8 cellular contexts compared by ENCODE assay signal in the genomic region with DNA sequence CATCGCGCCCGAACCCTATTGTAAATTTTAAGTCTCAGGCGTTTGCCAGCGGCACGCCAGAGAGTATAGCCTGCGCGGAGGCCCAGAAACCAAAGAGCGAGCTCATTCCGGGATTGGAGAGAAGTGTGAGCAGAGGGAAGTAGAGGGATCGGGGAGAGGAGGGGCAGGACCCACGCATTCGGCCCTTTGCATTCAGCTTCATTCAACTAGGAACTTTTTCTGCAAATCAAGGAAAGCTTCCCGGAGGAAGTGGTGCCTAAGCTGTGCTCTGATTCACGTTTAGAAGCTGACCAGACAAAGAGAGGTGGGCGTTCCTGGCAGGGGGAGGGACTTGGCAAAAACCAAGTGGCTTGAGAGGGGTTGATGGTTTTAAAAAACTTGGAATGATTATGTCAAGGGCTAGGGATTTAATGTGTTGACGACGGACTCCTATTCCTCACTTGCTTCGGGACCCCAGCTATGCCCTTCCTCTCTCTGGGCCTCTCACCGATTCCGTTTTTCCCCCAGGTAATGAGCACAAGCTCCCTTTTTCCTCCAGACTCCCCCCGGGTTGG. TPM values are rescaled to one million over a fixed set of nuclear protein-coding genes. Genes with fewer than 3 reads are reported as not detected.
DNase-seq lines count a peak whose midpoint lies in the region; ATAC-seq and TF ChIP-seq lines count a peak whose summit lies in the region.

No MANE protein-coding gene starts in this region.

- ATAC-seq in HG02885 (IDR thresholded peaks at IDR 0.05; ENCODE audit: poor library complexity, unreplicated experiment) (peak; percentile 8), activated B cell treated with CpG ODN at 0.5 μM for 24 hours (ENCODE audit: low read depth) (peak; percentile 9), aorta (ENCODE audit: low FRiP score) (peak; percentile 75)
- peak in 1 of 2 donors; percentile 0 for ATAC-seq in naive thymus-derived CD8-positive, alpha-beta T cell

- peak overlapping the region; percentile 99 for H3K27ac Mint-ChIP-seq in activated B cell treated with CpG ODN at 0.5 μM for 24 hours
- H3K27ac Mint-ChIP-seq in naive thymus-derived CD8-positive, alpha-beta T cell, result peak overlapping the region; percentile 84 to 100 (median 98)

- 0 to 1% methylated on average over 22 of the region's 22 CpGs for WGBS in aorta, 2 donors

- H3K27me3 Mint-ChIP-seq in activated B cell treated with CpG ODN at 0.5 μM for 24 hours, result no peaks in the 10 kb centered on the region
- H3K27me3 Mint-ChIP-seq in naive thymus-derived CD8-positive, alpha-beta T cell, result no peaks in the 10 kb centered on the region

- DNase-seq in stimulated activated CD4-positive, alpha-beta T cell treated with anti-CD3 and anti-CD28 coated beads, Interleukin-1b, Interleukin-23, amount 100 ng/mL, for 48 hours, result peak; percentile 78
- DNase-seq in stimulated activated CD4-positive, alpha-beta T cell treated with anti-CD3 and anti-CD28 coated beads, Interleukin-4, amount 100 ng/mL, for 1 hour, result no peak
- DNase-seq in NCI-H2171 (lab: John Stamatoyannopoulos, UW), result peak; percentile 79
- peak; percentile 39 for DNase-seq in activated B cell treated with CpG ODN at 0.5 μM for 24 hours
- peak; percentile 97 for DNase-seq in fibroblast of mammary gland (ENCODE audit: low read depth)
- peak in 2 of 10 donors; percentile 28 to 76 for DNase-seq in naive thymus-derived CD8-positive, alpha-beta T cell
- DNase-seq in aorta, result peak; percentile 91 to 93

- peak overlapping the region; percentile 99 for H3K4me3 Mint-ChIP-seq in activated B cell treated with CpG ODN at 0.5 μM for 24 hours
- H3K4me3 Mint-ChIP-seq in naive thymus-derived CD8-positive, alpha-beta T cell, result peak overlapping the region; percentile 89 to 100 (median 98)

- H3K4me3 ChIP-seq in fibroblast of mammary gland (ENCODE audit: control insufficient read depth, low read depth, low read length) (peak overlapping the region; percentile 50), aorta (ENCODE audit: low read length in 2 of 2) (no peak overlapping the region)

- H3K4me1 Mint-ChIP-seq in activated B cell treated with CpG ODN at 0.5 μM for 24 hours, result peaks cover 70% of the 10 kb centered on the region
- H3K4me1 Mint-ChIP-seq in naive thymus-derived CD8-positive, alpha-beta T cell, result peaks cover 32 to 55% (median 44%) of the 10 kb centered on the region in 4 donors

- no peaks in the 10 kb centered on the region for H3K9me3 Mint-ChIP-seq in activated B cell treated with CpG ODN at 0.5 μM for 24 hours
- H3K9me3 Mint-ChIP-seq in naive thymus-derived CD8-positive, alpha-beta T cell, result peaks cover 0 to 1% (median 0%) of the 10 kb centered on the region in 9 donors

- no peaks in the 10 kb centered on the region for H3K4me1 ChIP-seq in aorta (ENCODE audit: control insufficient read depth in 1 of 2, insufficient read depth in 2 of 2, low read length in 2 of 2)

- CTCF ChIA-PET in activated B cell treated with CpG ODN at 0.5 μM for 24 hours (lab: Charles Lee), result interaction anchor here (1.0 to 4.7 kb wide), 5 partner anchors 12 to 170 kb away, joined by 4 to 25 read pairs (median 8); a partner anchor contains a TSS

- peaks cover 25% of the 10 kb centered on the region for H3K36me3 Mint-ChIP-seq in activated B cell treated with CpG ODN at 0.5 μM for 24 hours (ENCODE audit: low read depth)
- peaks cover 0 to 13% (median 1%) of the 10 kb centered on the region in 3 donors for H3K36me3 Mint-ChIP-seq in naive thymus-derived CD8-positive, alpha-beta T cell

- peak overlapping the region in 1 of 2 donors; percentile 72 for H3K27ac ChIP-seq in aorta (ENCODE audit: low read depth in 1 of 2, low read length in 2 of 2)

- TF ChIP-seq CTCF in activated B cell treated with CpG ODN at 0.5 μM for 24 hours (IDR thresholded peaks at IDR 0.05), result no peak
- no peak for TF ChIP-seq CTCF in fibroblast of mammary gland (conservative IDR thresholded peaks at IDR 0.05; ENCODE audit: control insufficient read depth, insufficient read depth, low read depth, low read length)

- no peaks in the 10 kb centered on the region for H3K9me3 ChIP-seq in aorta (ENCODE audit: control insufficient read depth, low read length)

- intact Hi-C loops in activated B cell treated with CpG ODN at 0.5 μM for 24 hours (cut with micrococcal nuclease), result loop anchor here (1.0 to 10.0 kb wide), 9 partner anchors 141 to 1039 kb away; a partner anchor contains a TSS
- intact Hi-C loops in aorta (cut with DNase I), result loop anchor here in 1 of 2 donors (10.0 kb wide), 1 partner anchor 181 kb away; a partner anchor contains a TSS

- H3K36me3 ChIP-seq in aorta (ENCODE audit: control insufficient read depth in 1 of 2, insufficient read depth in 2 of 2, low read length in 1 of 2), result no peaks in the 10 kb centered on the region

- H3K27me3 ChIP-seq in aorta (ENCODE audit: control insufficient read depth in 1 of 2, insufficient read depth in 2 of 2, low read length in 1 of 2), result no peaks in the 10 kb centered on the region

- POLR2A ChIA-PET in activated B cell treated with CpG ODN at 0.5 μM for 24 hours (lab: Charles Lee), result interaction anchor here (0.5 to 6.4 kb wide), 28 partner anchors 12 to 1351 kb away, joined by 3 to 97 read pairs (median 6); a partner anchor contains a TSS
- POLR2A ChIA-PET in naive thymus-derived CD8-positive, alpha-beta T cell (lab: Charles Lee), result interaction anchor here (0.5 to 7.5 kb wide), 32 partner anchors 8 to 718 kb away, joined by 3 to 63 read pairs (median 6); a partner anchor contains a TSS

RNA-seq across cellular contexts. Expression of a gene that starts 0.9 kb away (rescaled TPM):
- 372 and 376 TPM in 2 replicates for total RNA-seq in activated B cell treated with CpG ODN at 0.5 μM for 24 hours
- total RNA-seq in naive thymus-derived CD8-positive, alpha-beta T cell, result 100 to 1,000 TPM in 1 of 2 experiments, 10 to 100 TPM in 1; 97.4 to 100 TPM
- 100 to 1,000 TPM; 150 to 162 (median 158) TPM for polyA plus RNA-seq in naive thymus-derived CD8-positive, alpha-beta T cell
- total RNA-seq in aorta, result 10 to 100 TPM; 76.5 to 88.3 TPM
- polyA plus RNA-seq in aorta, result 100 to 1,000 TPM in 1 of 2 donors, 10 to 100 TPM in 1; 68.5 to 110 TPM

RNA-seq across cellular contexts. Expression of a gene that starts 10.5 kb away (rescaled TPM):
- total RNA-seq in activated B cell treated with CpG ODN at 0.5 μM for 24 hours (30.7 and 39.1 TPM in 2 replicates), aorta (10 to 100 TPM in 1 of 2 donors, 1 to 10 TPM in 1; 9.9 to 14.0 TPM)
- total RNA-seq in naive thymus-derived CD8-positive, alpha-beta T cell, result 10 to 100 TPM; 22.5 to 24.0 TPM
- 10 to 100 TPM; 19.3 to 20.6 (median 19.6) TPM for polyA plus RNA-seq in naive thymus-derived CD8-positive, alpha-beta T cell
- polyA plus RNA-seq in aorta, result 10 to 100 TPM in 1 of 2 donors, 1 to 10 TPM in 1; 5.8 to 16.4 TPM

RNA-seq across cellular contexts. Expression of a gene that starts 10.6 kb away (rescaled TPM):
- total RNA-seq in activated B cell treated with CpG ODN at 0.5 μM for 24 hours (145 and 171 TPM in 2 replicates), aorta (10 to 100 TPM; 53.7 to 82.7 TPM)
- 100 to 1,000 TPM; 279 to 303 TPM for total RNA-seq in naive thymus-derived CD8-positive, alpha-beta T cell
- polyA plus RNA-seq in naive thymus-derived CD8-positive, alpha-beta T cell, result 10 to 100 TPM; 54.6 to 76.1 (median 65.1) TPM
- polyA plus RNA-seq in aorta, result 100 to 1,000 TPM in 1 of 2 donors, 10 to 100 TPM in 1; 37.8 to 278 TPM

RNA-seq across cellular contexts. Expression of a gene that starts 13.2 kb away (rescaled TPM):
- 6.8 and 9.5 TPM in 2 replicates for total RNA-seq in activated B cell treated with CpG ODN at 0.5 μM for 24 hours
- total RNA-seq in naive thymus-derived CD8-positive, alpha-beta T cell, result 1 to 10 TPM; 3.5 to 5.1 TPM
- under 1 TPM in 2 of 3 donors, not detected in 1; 0.14 to 0.53 TPM for polyA plus RNA-seq in naive thymus-derived CD8-positive, alpha-beta T cell
- total RNA-seq in aorta, result 1 to 10 TPM in 1 of 2 donors, under 1 TPM in 1; 0.94 to 4.8 TPM
- under 1 TPM; 0.13 to 0.63 TPM for polyA plus RNA-seq in aorta

RNA-seq across cellular contexts. Expression of a gene that starts 14.7 kb away (rescaled TPM):
- total RNA-seq in activated B cell treated with CpG ODN at 0.5 μM for 24 hours (0.35 and 0.51 TPM in 2 replicates), aorta (10 to 100 TPM in 1 of 2 donors, 1 to 10 TPM in 1; 6.5 to 24.4 TPM)
- 1 to 10 TPM; 2.3 to 2.7 TPM for total RNA-seq in naive thymus-derived CD8-positive, alpha-beta T cell
- polyA plus RNA-seq in naive thymus-derived CD8-positive, alpha-beta T cell, result under 1 TPM; 0.19 to 0.54 (median 0.40) TPM
- 1 to 10 TPM; 1.9 to 5.7 TPM for polyA plus RNA-seq in aorta
